ENCODE assay signal across 22 cellular contexts in the genomic region with DNA sequence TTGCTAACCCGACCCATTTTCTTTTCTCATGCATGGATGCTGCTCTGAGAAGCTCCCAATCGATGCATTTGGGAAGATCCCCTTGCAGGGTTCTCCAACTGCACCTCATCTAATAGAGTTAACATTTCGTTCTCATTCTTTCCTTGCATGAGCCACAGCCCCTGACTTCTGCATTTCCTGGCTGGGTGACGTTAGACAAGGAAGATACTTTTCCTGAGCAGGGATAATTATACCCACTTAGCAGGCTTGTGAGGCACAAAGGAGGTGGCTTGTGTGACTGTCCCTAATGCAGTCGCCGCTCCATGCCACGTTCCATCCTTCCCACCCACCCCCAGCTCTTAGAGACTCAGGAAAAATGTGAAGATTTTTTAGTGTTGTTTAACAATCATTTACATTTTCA.
A peak's percentile ranks its signal among the peaks of the same experiment; 100 is the strongest.
DNase-seq lines count a peak whose midpoint lies in the region; ATAC-seq and TF ChIP-seq lines count a peak whose summit lies in the region.
"Had no signal": no experiment of that assay in that cellular context is flagged by ENCODE, and none has a peak within 500 bp of the region (broad histone marks: within the 10 kb centered on the region; RNA-seq: fewer than 3 reads in every experiment).

No MANE protein-coding gene starts in this region.

- H3K4me1 Mint-ChIP-seq in natural killer cell treated with Interleukin-12 subunit alpha and Interleukin-12 subunit beta and Interleukin-15 and Interleukin-18, amount 100 ng/mL, for 72 hours (ENCODE audit: low read depth in 2 of 2): peaks cover 74 to 79% of the 10 kb centered on the region in 2 donors
- H3K4me1 Mint-ChIP-seq in natural killer cell: peaks cover 81 to 87% of the 10 kb centered on the region in 2 donors
- H3K4me1 Mint-ChIP-seq in activated T-helper 17 cell treated with anti-CD3 and anti-CD28 coated beads, Interleukin-2, amount 50 U/mL, for 72 hours: peaks cover 39% of the 10 kb centered on the region
- H3K4me1 Mint-ChIP-seq in endothelial cell (ENCODE audit: unreplicated experiment): peaks cover 20% of the 10 kb centered on the region
- H3K4me1 Mint-ChIP-seq: mesothelial cell of epicardium had no signal

- no peak for ATAC-seq in natural killer cell treated with Interleukin-12 subunit alpha and Interleukin-12 subunit beta and Interleukin-15 and Interleukin-18, amount 100 ng/mL, for 72 hours
- ATAC-seq in natural killer cell: no peak
- ATAC-seq in activated T-helper 17 cell treated with anti-CD3 and anti-CD28 coated beads, Interleukin-2, amount 50 U/mL, for 72 hours (replicated peaks): no peak
- ATAC-seq: HCT116; naive thymus-derived CD8-positive, alpha-beta T cell; pancreas had no signal

- TF ChIP-seq CTCF in natural killer cell (IDR thresholded peaks at IDR 0.05) (no peak), foreskin fibroblast (IDR thresholded peaks at IDR 0.05; ENCODE audit: low read depth, low read length) (no peak), endothelial cell (IDR thresholded peaks at IDR 0.05; ENCODE audit: unreplicated experiment) (no peak)

- H3K4me3 Mint-ChIP-seq in natural killer cell treated with Interleukin-12 subunit alpha and Interleukin-12 subunit beta and Interleukin-15 and Interleukin-18, amount 100 ng/mL, for 72 hours: no peak overlapping the region
- H3K4me3 Mint-ChIP-seq in natural killer cell: no peak overlapping the region
- no peak overlapping the region for H3K4me3 Mint-ChIP-seq in activated T-helper 17 cell treated with anti-CD3 and anti-CD28 coated beads, Interleukin-2, amount 50 U/mL, for 72 hours
- H3K4me3 Mint-ChIP-seq in endothelial cell (ENCODE audit: unreplicated experiment): no peak overlapping the region
- H3K4me3 Mint-ChIP-seq: activated CD4-positive, alpha-beta T cell treated with anti-CD3 and anti-CD28 coated beads, Interleukin-2, amount 10 ng/mL, durations not matched to agents 24 days and 14 days; activated naive CD4-positive, alpha-beta T cell treated with anti-CD3 and anti-CD28 coated beads for 36 hours; mesothelial cell of epicardium; naive thymus-derived CD8-positive, alpha-beta T cell had no signal

- no peak for DNase-seq in natural killer cell treated with Interleukin-12 subunit alpha and Interleukin-12 subunit beta and Interleukin-15 and Interleukin-18, amount 100 ng/mL, for 72 hours (ENCODE audit: low spot score)
- DNase-seq in natural killer cell (no peak), NCI-H2227 treated with DMSO at 0.1 percent for 48 hours (lab: John Stamatoyannopoulos, UW) (peak; percentile 54), HuH-7.5 (ENCODE audit: low spot score) (no peak), foreskin fibroblast (no peak), endothelial cell (ENCODE audit: low spot score) (no peak)
- DNase-seq: activated CD4-positive, alpha-beta T cell treated with anti-CD3 and anti-CD28 coated beads, Interleukin-2, amount 10 ng/mL, durations not matched to agents 24 days and 14 days; activated naive CD4-positive, alpha-beta T cell treated with anti-CD3 and anti-CD28 coated beads for 36 hours; activated T-cell treated with anti-CD3 and anti-CD28 coated beads, Interleukin-2, amount 50 U/mL, for 48 hours; amniotic stem cell; colonic mucosa; effector memory CD4-positive, alpha-beta T cell; erythroblast; naive thymus-derived CD8-positive, alpha-beta T cell; NCI-H345; pancreas; T-helper 9 cell; transverse colon; WERI-Rb-1 had no signal

- intact Hi-C loops in natural killer cell (cut with micrococcal nuclease): no loop called here

- H3K27ac Mint-ChIP-seq in natural killer cell treated with Interleukin-12 subunit alpha and Interleukin-12 subunit beta and Interleukin-15 and Interleukin-18, amount 100 ng/mL, for 72 hours: peak overlapping the region; percentile 54 to 91
- H3K27ac Mint-ChIP-seq in natural killer cell: peak overlapping the region in 1 of 2 donors; percentile 2
- H3K27ac Mint-ChIP-seq in activated T-helper 17 cell treated with anti-CD3 and anti-CD28 coated beads, Interleukin-2, amount 50 U/mL, for 72 hours: peak overlapping the region; percentile 3
- no peak overlapping the region for H3K27ac Mint-ChIP-seq in endothelial cell (ENCODE audit: unreplicated experiment)
- H3K27ac Mint-ChIP-seq: activated CD4-positive, alpha-beta T cell treated with anti-CD3 and anti-CD28 coated beads, Interleukin-2, amount 10 ng/mL, durations not matched to agents 24 days and 14 days; activated naive CD4-positive, alpha-beta T cell treated with anti-CD3 and anti-CD28 coated beads for 36 hours; mesothelial cell of epicardium; naive thymus-derived CD8-positive, alpha-beta T cell had no signal

- H3K36me3 Mint-ChIP-seq in natural killer cell treated with Interleukin-12 subunit alpha and Interleukin-12 subunit beta and Interleukin-15 and Interleukin-18, amount 100 ng/mL, for 72 hours: peaks cover 22% of the 10 kb centered on the region
- H3K36me3 Mint-ChIP-seq in natural killer cell (no peaks in the 10 kb centered on the region), endothelial cell (ENCODE audit: low read depth, unreplicated experiment) (no peaks in the 10 kb centered on the region)
- H3K36me3 Mint-ChIP-seq in activated T-helper 17 cell treated with anti-CD3 and anti-CD28 coated beads, Interleukin-2, amount 50 U/mL, for 72 hours (ENCODE audit: low read depth): peaks cover 15% of the 10 kb centered on the region
- H3K36me3 Mint-ChIP-seq: mesothelial cell of epicardium had no signal

- no peaks in the 10 kb centered on the region for H3K27me3 Mint-ChIP-seq in natural killer cell treated with Interleukin-12 subunit alpha and Interleukin-12 subunit beta and Interleukin-15 and Interleukin-18, amount 100 ng/mL, for 72 hours
- H3K27me3 Mint-ChIP-seq in natural killer cell (ENCODE audit: low read depth in 2 of 2) (no peaks in the 10 kb centered on the region), endothelial cell (ENCODE audit: unreplicated experiment) (peaks cover 4% of the 10 kb centered on the region)
- no peaks in the 10 kb centered on the region for H3K27me3 Mint-ChIP-seq in activated T-helper 17 cell treated with anti-CD3 and anti-CD28 coated beads, Interleukin-2, amount 50 U/mL, for 72 hours
- H3K27me3 Mint-ChIP-seq: activated CD4-positive, alpha-beta T cell treated with anti-CD3 and anti-CD28 coated beads, Interleukin-2, amount 10 ng/mL, durations not matched to agents 24 days and 14 days; naive thymus-derived CD8-positive, alpha-beta T cell had no signal

- no peaks in the 10 kb centered on the region for H3K9me3 Mint-ChIP-seq in natural killer cell treated with Interleukin-12 subunit alpha and Interleukin-12 subunit beta and Interleukin-15 and Interleukin-18, amount 100 ng/mL, for 72 hours
- H3K9me3 Mint-ChIP-seq in natural killer cell (no peaks in the 10 kb centered on the region), endothelial cell (ENCODE audit: unreplicated experiment) (no peaks in the 10 kb centered on the region)
- H3K9me3 Mint-ChIP-seq in activated T-helper 17 cell treated with anti-CD3 and anti-CD28 coated beads, Interleukin-2, amount 50 U/mL, for 72 hours: no peaks in the 10 kb centered on the region
- H3K9me3 Mint-ChIP-seq: activated CD4-positive, alpha-beta T cell treated with anti-CD3 and anti-CD28 coated beads, Interleukin-2, amount 10 ng/mL, durations not matched to agents 24 days and 14 days; activated naive CD4-positive, alpha-beta T cell treated with anti-CD3 and anti-CD28 coated beads for 36 hours; mesothelial cell of epicardium; naive thymus-derived CD8-positive, alpha-beta T cell had no signal

- no peak overlapping the region for H3K4me3 ChIP-seq in foreskin fibroblast (ENCODE audit: low read depth in 1 of 2, low read length in 2 of 2)
- H3K4me3 ChIP-seq: colonic mucosa, pancreas, transverse colon had no signal
